Comparison of ENCODE assay signal across 26 cellular contexts in the genomic region with DNA sequence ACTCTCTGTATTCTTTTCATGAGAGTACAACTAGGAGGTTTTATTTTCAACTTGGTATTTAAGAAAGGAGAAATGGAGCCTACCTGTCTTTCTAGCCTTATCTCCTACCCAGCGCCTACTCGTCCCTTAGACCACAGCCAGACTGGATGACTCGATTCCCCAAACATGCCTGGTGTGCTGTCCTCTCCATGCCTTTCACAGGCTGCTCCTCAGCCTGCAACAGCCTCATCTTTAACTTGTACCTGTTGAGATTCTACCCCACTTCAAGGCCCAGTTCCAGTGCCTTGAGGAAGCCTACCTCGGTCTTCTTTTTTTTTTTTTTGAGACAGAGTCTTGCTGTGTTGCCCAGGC. TPM values are rescaled to one million over a fixed set of nuclear protein-coding genes. Genes with fewer than 3 reads are reported as not detected.
A peak's percentile ranks its signal among the peaks of the same experiment; 100 is the strongest.
DNase-seq lines count a peak whose midpoint lies in the region; ATAC-seq and TF ChIP-seq lines count a peak whose summit lies in the region.
"Had no signal": no experiment of that assay in that cellular context is flagged by ENCODE, and none has a peak within 500 bp of the region (broad histone marks: within the 10 kb centered on the region; RNA-seq: fewer than 3 reads in every experiment).

No MANE protein-coding gene starts in this region.

- H3K36me3 ChIP-seq in SK-N-MC (ENCODE audit: insufficient read depth, low read length) (no peaks in the 10 kb centered on the region; the same call in 1 of the 2 replicates), subcutaneous abdominal adipose tissue (ENCODE audit: control insufficient read depth in 5 of 5, insufficient read depth in 5 of 5, low read length in 5 of 5) (peaks cover 0 to 2% (median 0%) of the 10 kb centered on the region in 5 donors), aorta (ENCODE audit: control insufficient read depth in 1 of 2, insufficient read depth in 2 of 2, low read length in 1 of 2) (no peaks in the 10 kb centered on the region)
- H3K36me3 ChIP-seq: esophagus squamous epithelium, ovary, upper lobe of right lung had no signal

- POLR2A ChIA-PET in naive thymus-derived CD8-positive, alpha-beta T cell (lab: Charles Lee), result no interaction called here

- H3K27ac ChIP-seq in SK-N-MC (peak overlapping the region; percentile 63), subcutaneous abdominal adipose tissue (ENCODE audit: low read depth, low read length) (peak overlapping the region; percentile 31), aorta (ENCODE audit: low read depth in 1 of 2, low read length in 2 of 2) (no peak overlapping the region)
- H3K27ac ChIP-seq: C4-2B, esophagus squamous epithelium, ovary, upper lobe of right lung had no signal

- no peak overlapping the region for H3K4me3 ChIP-seq in SK-N-MC
- no peak overlapping the region for H3K4me3 ChIP-seq in subcutaneous abdominal adipose tissue (ENCODE audit: low read depth in 1 of 5, low read length in 5 of 5)
- H3K4me3 ChIP-seq in aorta (ENCODE audit: low read length in 2 of 2), result no peak overlapping the region
- H3K4me3 ChIP-seq: esophagus squamous epithelium, ovary, upper lobe of right lung had no signal

- H3K9ac ChIP-seq in SK-N-MC (ENCODE audit: insufficient read length) (no peak overlapping the region), subcutaneous abdominal adipose tissue (ENCODE audit: low read length in 5 of 5) (no peak overlapping the region)

- no peaks in the 10 kb centered on the region for H3K27me3 ChIP-seq in subcutaneous abdominal adipose tissue (ENCODE audit: control insufficient read depth in 5 of 5, insufficient read depth in 4 of 5, low read length in 5 of 5)
- H3K27me3 ChIP-seq in aorta (ENCODE audit: control insufficient read depth in 1 of 2, insufficient read depth in 2 of 2, low read length in 1 of 2), result no peaks in the 10 kb centered on the region
- H3K27me3 ChIP-seq: esophagus squamous epithelium, ovary, upper lobe of right lung had no signal

- no peaks in the 10 kb centered on the region for H3K9me3 ChIP-seq in SK-N-MC (ENCODE audit: low read depth, low read length)
- H3K9me3 ChIP-seq in subcutaneous abdominal adipose tissue (ENCODE audit: control insufficient read depth in 5 of 5, low read length in 5 of 5), result no peaks in the 10 kb centered on the region
- no peaks in the 10 kb centered on the region for H3K9me3 ChIP-seq in aorta (ENCODE audit: control insufficient read depth, low read length)
- H3K9me3 ChIP-seq: esophagus squamous epithelium, ovary, upper lobe of right lung had no signal

- H3K4me1 Mint-ChIP-seq in chondrocyte (ENCODE audit: low read depth), result peaks cover 15% of the 10 kb centered on the region
- H3K4me1 Mint-ChIP-seq in naive thymus-derived CD8-positive, alpha-beta T cell, result peaks cover 27 to 62% (median 48%) of the 10 kb centered on the region in 4 donors
- H3K4me1 Mint-ChIP-seq: memory B cell had no signal

- H3K27ac Mint-ChIP-seq in chondrocyte (ENCODE audit: unreplicated experiment), result peak overlapping the region; percentile 61
- peak overlapping the region; percentile 30 to 89 (median 82) for H3K27ac Mint-ChIP-seq in naive thymus-derived CD8-positive, alpha-beta T cell
- H3K27ac Mint-ChIP-seq: activated CD4-positive, alpha-beta T cell treated with anti-CD3 and anti-CD28 coated beads, Interleukin-2, amount 10 ng/mL, durations not matched to agents 24 days and 14 days; dendritic cell treated with granulocyte-macrophage colony-stimulating factor and Interleukin-4, amounts not matched to agents 40 ng/mL and 50 ng/mL, for 4 days; memory B cell; stimulated activated effector memory CD8-positive, alpha-beta T cell treated with anti-CD3 and anti-CD28 coated beads, Interleukin-12 subunit alpha, Interleukin-12 subunit beta, amount 100 ng/mL, for 72 hours had no signal

- TF ChIP-seq CTCF in chondrocyte (IDR thresholded peaks at IDR 0.05), result no peak

- no peaks in the 10 kb centered on the region for H3K36me3 Mint-ChIP-seq in chondrocyte (ENCODE audit: low read depth)
- peaks cover 0 to 18% (median 11%) of the 10 kb centered on the region in 3 donors for H3K36me3 Mint-ChIP-seq in naive thymus-derived CD8-positive, alpha-beta T cell
- H3K36me3 Mint-ChIP-seq: stimulated activated effector memory CD8-positive, alpha-beta T cell treated with anti-CD3 and anti-CD28 coated beads, Interleukin-12 subunit alpha, Interleukin-12 subunit beta, amount 100 ng/mL, for 72 hours had no signal

- no peak for ATAC-seq in naive thymus-derived CD8-positive, alpha-beta T cell
- no peak for ATAC-seq in aorta (ENCODE audit: low FRiP score)
- ATAC-seq: left lobe of liver; stimulated activated effector memory CD8-positive, alpha-beta T cell treated with anti-CD3 and anti-CD28 coated beads, Interleukin-12 subunit alpha, Interleukin-12 subunit beta, amount 100 ng/mL, for 72 hours; upper lobe of right lung had no signal

- DNase-seq in SK-N-MC (ENCODE audit: low read depth, low spot score) (no peak), chondrocyte (ENCODE audit: low spot score) (no peak), SIG-M5 (lab: John Stamatoyannopoulos, UW) (no peak), aorta (no peak), globus pallidus (ENCODE audit: low spot score) (no peak)
- DNase-seq in naive thymus-derived CD8-positive, alpha-beta T cell, result no peak
- DNase-seq: activated CD4-positive, alpha-beta T cell treated with anti-CD3 and anti-CD28 coated beads, Interleukin-2, amount 10 ng/mL, durations not matched to agents 24 days and 14 days; activated naive CD4-positive, alpha-beta T cell; activated T-cell treated with anti-CD3 and anti-CD28 coated beads, Interleukin-2, amount 50 U/mL, for 48 hours; amygdala; central memory CD4-positive, alpha-beta T cell; esophagus squamous epithelium; foreskin melanocyte; MV-4-11; NCI-H146; NCI-H510A; ovary; stimulated activated CD4-positive, alpha-beta T cell treated with anti-CD3 and anti-CD28 coated beads, Interleukin-4, amount 100 ng/mL, for 1 hour; substantia nigra; upper lobe of right lung had no signal

- peaks cover 0 to 17% (median 8%) of the 10 kb centered on the region in 5 donors for H3K4me1 ChIP-seq in subcutaneous abdominal adipose tissue (ENCODE audit: control insufficient read depth in 5 of 5, insufficient read depth in 5 of 5, low read length in 5 of 5)
- no peaks in the 10 kb centered on the region for H3K4me1 ChIP-seq in aorta (ENCODE audit: control insufficient read depth in 1 of 2, insufficient read depth in 2 of 2, low read length in 2 of 2)
- H3K4me1 ChIP-seq: esophagus squamous epithelium, upper lobe of right lung had no signal

- H3K9me3 Mint-ChIP-seq in chondrocyte (ENCODE audit: low read depth), result no peaks in the 10 kb centered on the region
- H3K9me3 Mint-ChIP-seq in naive thymus-derived CD8-positive, alpha-beta T cell, result no peaks in the 10 kb centered on the region
- H3K9me3 Mint-ChIP-seq: activated CD4-positive, alpha-beta T cell treated with anti-CD3 and anti-CD28 coated beads, Interleukin-2, amount 10 ng/mL, durations not matched to agents 24 days and 14 days; dendritic cell treated with granulocyte-macrophage colony-stimulating factor and Interleukin-4, amounts not matched to agents 40 ng/mL and 50 ng/mL, for 4 days; memory B cell; stimulated activated effector memory CD8-positive, alpha-beta T cell treated with anti-CD3 and anti-CD28 coated beads, Interleukin-12 subunit alpha, Interleukin-12 subunit beta, amount 100 ng/mL, for 72 hours had no signal

- no peaks in the 10 kb centered on the region for H3K27me3 Mint-ChIP-seq in chondrocyte (ENCODE audit: low read depth)
- no peaks in the 10 kb centered on the region for H3K27me3 Mint-ChIP-seq in naive thymus-derived CD8-positive, alpha-beta T cell
- H3K27me3 Mint-ChIP-seq: activated CD4-positive, alpha-beta T cell treated with anti-CD3 and anti-CD28 coated beads, Interleukin-2, amount 10 ng/mL, durations not matched to agents 24 days and 14 days; dendritic cell treated with granulocyte-macrophage colony-stimulating factor and Interleukin-4, amounts not matched to agents 40 ng/mL and 50 ng/mL, for 4 days; memory B cell had no signal

- intact Hi-C loops in aorta (cut with DNase I), result no loop called here

- WGBS in aorta, 2 donors, result 86 to 91% methylated on average over 4 of the region's 4 CpGs

- H3K4me3 Mint-ChIP-seq in chondrocyte (ENCODE audit: unreplicated experiment), result no peak overlapping the region
- H3K4me3 Mint-ChIP-seq in naive thymus-derived CD8-positive, alpha-beta T cell, result peak overlapping the region in 6 of 10 donors; percentile 15 to 80 (median 37)
- H3K4me3 Mint-ChIP-seq: activated CD4-positive, alpha-beta T cell treated with anti-CD3 and anti-CD28 coated beads, Interleukin-2, amount 10 ng/mL, durations not matched to agents 24 days and 14 days; dendritic cell treated with granulocyte-macrophage colony-stimulating factor and Interleukin-4, amounts not matched to agents 40 ng/mL and 50 ng/mL, for 4 days; memory B cell; stimulated activated effector memory CD8-positive, alpha-beta T cell treated with anti-CD3 and anti-CD28 coated beads, Interleukin-12 subunit alpha, Interleukin-12 subunit beta, amount 100 ng/mL, for 72 hours had no signal

RNA-seq across cellular contexts. Expression of gene CPA1, which starts 29.4 kb away (rescaled TPM):
- 0.20 TPM in 1 of 3 replicates, not detected in the others for total RNA-seq in chondrocyte
- total RNA-seq in naive thymus-derived CD8-positive, alpha-beta T cell, result not detected
- polyA plus RNA-seq in naive thymus-derived CD8-positive, alpha-beta T cell, result under 1 TPM in 1 of 3 donors, not detected in 2; 0.26 TPM
- 1 to 10 TPM; 3.6 to 5.9 TPM for total RNA-seq in aorta
- 1 to 10 TPM; 6.5 to 9.4 TPM for polyA plus RNA-seq in aorta
- total RNA-seq: activated CD4-positive, alpha-beta T cell treated with anti-CD3 and anti-CD28 coated beads, Interleukin-2, amount 10 ng/mL, durations not matched to agents 24 days and 14 days; esophagus squamous epithelium; upper lobe of right lung had no signal

RNA-seq across cellular contexts. Expression of gene CEP41, which starts 31.1 kb away (rescaled TPM):
- total RNA-seq in chondrocyte (10.3 to 13.9 TPM (median 10.4 TPM) in 3 replicates), aorta (1 to 10 TPM; 6.2 to 6.6 TPM)
- 10 to 100 TPM; 23.8 to 25.3 TPM for total RNA-seq in naive thymus-derived CD8-positive, alpha-beta T cell
- 10 to 100 TPM; 54.8 to 74.5 (median 61.0) TPM for polyA plus RNA-seq in naive thymus-derived CD8-positive, alpha-beta T cell
- 1 to 10 TPM; 2.1 to 7.5 TPM for polyA plus RNA-seq in aorta

Comparison
In these comparisons a context has a peak if more than half of its experiments do, and no peak if none do; other contexts are left out.
1. H3K27ac ChIP-seq: peak in SK-N-MC (single experiment) and subcutaneous abdominal adipose tissue (single experiment); none in aorta (0 of 2).